8 cellular contexts compared by ENCODE assay signal in the genomic region with DNA sequence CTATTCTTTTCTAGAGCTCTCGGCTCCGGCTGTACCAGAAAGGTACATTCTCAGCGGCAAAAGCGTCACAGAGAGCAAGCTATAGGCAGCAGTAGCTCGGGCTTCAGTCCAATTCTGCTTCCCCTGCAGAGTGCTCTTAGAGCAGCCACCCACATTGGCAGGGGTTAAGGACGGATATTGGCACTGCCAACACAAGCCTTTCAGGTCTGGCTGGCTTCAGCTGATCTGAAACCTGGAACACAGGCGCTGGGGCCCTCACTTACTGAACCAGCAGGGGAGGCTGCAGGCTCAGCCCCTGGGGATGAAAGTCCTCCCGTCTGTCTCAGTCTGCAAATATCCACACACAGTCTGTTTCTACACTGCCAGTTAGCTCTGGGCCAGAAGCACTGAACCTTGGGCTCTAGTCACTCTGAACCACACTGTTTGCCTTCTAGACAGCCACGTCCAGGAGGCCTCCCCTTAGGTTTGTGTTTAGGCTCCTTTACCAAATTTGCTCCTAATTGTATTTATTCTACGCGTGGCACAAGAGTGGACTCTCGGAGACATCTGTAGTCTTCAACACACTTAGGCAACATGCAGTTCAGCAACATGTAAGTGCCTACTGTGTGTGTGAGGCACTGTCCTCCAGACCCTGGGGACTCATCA. TPM values are rescaled to one million over a fixed set of nuclear protein-coding genes. Genes with fewer than 3 reads are reported as not detected.
A peak's percentile ranks its signal among the peaks of the same experiment; 100 is the strongest.
DNase-seq lines count a peak whose midpoint lies in the region; ATAC-seq and TF ChIP-seq lines count a peak whose summit lies in the region.

No MANE protein-coding gene starts in this region.

- TF ChIP-seq CTCF in colonic mucosa (IDR thresholded peaks at IDR 0.05), result peak; percentile 28
- peak; percentile 13 for TF ChIP-seq CTCF in lung (IDR thresholded peaks at IDR 0.05; ENCODE audit: control extremely low read depth, extremely low read depth)

- no peak overlapping the region for H3K27ac ChIP-seq in colonic mucosa
- peak overlapping the region in 1 of 2 donors; percentile 64 for H3K27ac ChIP-seq in lung (ENCODE audit: low read depth in 1 of 2, low read length in 1 of 2)

- DNase-seq in Ammon's horn (ENCODE audit: low spot score) (peak; percentile 80), M059J (ENCODE audit: low read depth) (peak; percentile 27), colonic mucosa (no peak), lung (ENCODE audit: low spot score) (peak; percentile 78)

- H3K9me3 ChIP-seq in colonic mucosa (no peaks in the 10 kb centered on the region), lung (ENCODE audit: control insufficient read depth in 2 of 2, insufficient read depth in 1 of 2, low read length in 1 of 2) (no peaks in the 10 kb centered on the region)

- 61 to 81% methylated on average over 12 of the region's 12 CpGs for WGBS in lung, 2 donors

- no peak overlapping the region for H3K9ac ChIP-seq in colonic mucosa (ENCODE audit: low read depth in 2 of 2, low read length in 2 of 2)

- H3K36me3 ChIP-seq in colonic mucosa, result no peaks in the 10 kb centered on the region
- peaks cover 0 to 2% of the 10 kb centered on the region in 2 donors for H3K36me3 ChIP-seq in lung (ENCODE audit: control insufficient read depth in 2 of 2, insufficient read depth in 2 of 2, low read length in 2 of 2)

- no peak overlapping the region for H3K4me3 ChIP-seq in colonic mucosa
- H3K4me3 ChIP-seq in lung, result no peak overlapping the region

- intact Hi-C loops in colonic mucosa (cut with DNase I), result no loop called here

- no peak for ATAC-seq in lung (ENCODE audit: insufficient read depth, low FRiP score)
- ATAC-seq in GM21423 (IDR thresholded peaks at IDR 0.05; ENCODE audit: unreplicated experiment), result no peak
- no peak for ATAC-seq in HG03135 (IDR thresholded peaks at IDR 0.05; ENCODE audit: unreplicated experiment)
- no peak for ATAC-seq in GM21737 (IDR thresholded peaks at IDR 0.05; ENCODE audit: unreplicated experiment)
- ATAC-seq in HG03280 (IDR thresholded peaks at IDR 0.05; ENCODE audit: unreplicated experiment), result no peak

- peaks cover 6% of the 10 kb centered on the region for H3K4me1 ChIP-seq in colonic mucosa
- H3K4me1 ChIP-seq in lung (ENCODE audit: control insufficient read depth in 2 of 2, insufficient read depth in 2 of 2, low read length in 2 of 2), result peaks cover 0 to 4% of the 10 kb centered on the region in 2 donors

- H3K27me3 ChIP-seq in colonic mucosa (no peaks in the 10 kb centered on the region), lung (ENCODE audit: control insufficient read depth, insufficient read depth) (no peaks in the 10 kb centered on the region)

RNA-seq across cellular contexts. Expression of a gene that starts 40.1 kb away (rescaled TPM):
- 2.2 and 3.7 TPM in 2 replicates for total RNA-seq in M059J (2014; rRNA removed; shearing (Covaris generic))
- 10 to 100 TPM in 1 of 2 donors, 1 to 10 TPM in 1; 7.0 to 11.2 TPM for total RNA-seq in colonic mucosa
- 10 to 100 TPM; 28.9 to 34.8 TPM for total RNA-seq in lung
- 10 to 100 TPM in 1 of 2 donors, 1 to 10 TPM in 1; 5.5 to 14.4 TPM for polyA plus RNA-seq in lung

RNA-seq across cellular contexts. Expression of a gene that starts 53.2 kb away (rescaled TPM):
- total RNA-seq in M059J (2014; rRNA removed; shearing (Covaris generic)), result 18.9 and 24.0 TPM in 2 replicates
- total RNA-seq in colonic mucosa, result 10 to 100 TPM; 41.0 to 49.8 TPM
- total RNA-seq in lung, result 10 to 100 TPM; 11.1 to 31.7 TPM
- 10 to 100 TPM; 43.2 to 55.4 TPM for polyA plus RNA-seq in lung
